20 cellular contexts compared by ENCODE assay signal in genomic region chr9:128297221-128297773, GRCh38. TPM values are rescaled to one million over a fixed set of nuclear protein-coding genes. Genes with fewer than 3 reads are reported as not detected.
A peak's percentile ranks its signal among the peaks of the same experiment; 100 is the strongest.
DNase-seq lines count a peak whose midpoint lies in the region; TF ChIP-seq lines count a peak whose summit lies in the region.
"Had no signal": no experiment of that assay in that cellular context is flagged by ENCODE, and none has a peak within 500 bp of the region (broad histone marks: within the 10 kb centered on the region; RNA-seq: fewer than 3 reads in every experiment).

No MANE protein-coding gene starts in this region.

- CTCF ChIA-PET in PC-9 (lab: Charles Lee) = interaction anchor here (0.6 kb wide), 1 partner anchor 10 kb away, joined by 4 read pairs; no protein-coding TSS in a partner anchor

- H3K79me2 ChIP-seq in PC-9 (ENCODE audit: low read depth) = peaks cover 6% of the 10 kb centered on the region
- no peaks in the 10 kb centered on the region for H3K79me2 ChIP-seq in hepatocyte

- H3K27ac ChIP-seq in PC-9 = peak overlapping the region; percentile 97
- peak overlapping the region; percentile 62 for H3K27ac ChIP-seq in hepatocyte
- H3K27ac ChIP-seq in muscle layer of duodenum (ENCODE audit: low read length) = peak overlapping the region; percentile 2
- H3K27ac ChIP-seq in spleen = no peak overlapping the region
- H3K27ac ChIP-seq in WERI-Rb-1 = no peak overlapping the region
- H3K27ac ChIP-seq: GM23248, SJSA1 had no signal

- peaks cover 50% of the 10 kb centered on the region for H3F3A ChIP-seq in PC-9 (ENCODE audit: insufficient read depth, low read depth)

- TF ChIP-seq POLR2A in spleen (IDR thresholded peaks at IDR 0.05) = no peak

- DNase-seq in AG20443 (ENCODE audit: low spot score) = peak; percentile 5
- DNase-seq in PC-9 = no peak
- no peak for DNase-seq in hepatocyte (ENCODE audit: low spot score)
- no peak for DNase-seq in COR-L47 (lab: John Stamatoyannopoulos, UW)
- no peak for DNase-seq in spleen
- DNase-seq in WERI-Rb-1 = no peak
- DNase-seq in SK-N-DZ (ENCODE audit: low spot score) = no peak
- DNase-seq: ACHN; Calu3; CD4-positive, alpha-beta T cell; GM23248; KG1; NCI-H1417 treated with DMSO at 0.1 percent for 48 hours; NCI-H1930; NCI-H2171; NCI-H446 treated with DMSO at 0.1 percent for 48 hours; NK-92 treated with Interleukin-12 subunit alpha and Interleukin-12 subunit beta, amount 100 ng/mL, for 24 hours; RPMI8226 had no signal

- TF ChIP-seq CTCF in PC-9 (conservative IDR thresholded peaks at IDR 0.05) (no peak), hepatocyte (IDR thresholded peaks at IDR 0.05; ENCODE audit: poor library complexity) (no peak), spleen (IDR thresholded peaks at IDR 0.05 in 8 of 11, conservative IDR thresholded peaks at IDR 0.05 in 3 of 11) (no peak), WERI-Rb-1 (IDR thresholded peaks at IDR 0.05; ENCODE audit: low read depth, low read length) (no peak)

- no peaks in the 10 kb centered on the region for H3K9me3 ChIP-seq in PC-9 (ENCODE audit: insufficient read depth, low read depth)
- H3K9me3 ChIP-seq in hepatocyte (ENCODE audit: low read depth) = no peaks in the 10 kb centered on the region
- H3K9me3 ChIP-seq in muscle layer of duodenum (ENCODE audit: control insufficient read depth in 1 of 2, low read length in 2 of 2) = no peaks in the 10 kb centered on the region
- no peaks in the 10 kb centered on the region for H3K9me3 ChIP-seq in spleen
- H3K9me3 ChIP-seq in WERI-Rb-1 (ENCODE audit: severe bottlenecking) = no peaks in the 10 kb centered on the region
- H3K9me3 ChIP-seq: SJSA1 had no signal

- peak overlapping the region; percentile 74 for H3K4me2 ChIP-seq in PC-9
- H3K4me2 ChIP-seq in hepatocyte = no peak overlapping the region

- H3K4me3 ChIP-seq in PC-9 (no peak overlapping the region), hepatocyte (no peak overlapping the region), muscle layer of duodenum (ENCODE audit: low read depth in 1 of 2, low read length in 2 of 2) (no peak overlapping the region), spleen (no peak overlapping the region), WERI-Rb-1 (ENCODE audit: low read depth, low read length) (no peak overlapping the region)
- H3K4me3 ChIP-seq: GM23248, SJSA1 had no signal

- intact Hi-C loops in PC-9 (cut with micrococcal nuclease; ENCODE audit: unreplicated experiment) = loop anchor here (5.0 kb wide), 2 partner anchors 260 to 340 kb away; no protein-coding TSS in a partner anchor
- intact Hi-C loops in spleen (cut with DNase I; ENCODE audit: low total_unique reads) = no loop called here

- H4K20me1 ChIP-seq in PC-9 (ENCODE audit: insufficient read depth) (no peaks in the 10 kb centered on the region), hepatocyte (ENCODE audit: insufficient read depth, poor library complexity, severe bottlenecking) (no peaks in the 10 kb centered on the region)

- no peaks in the 10 kb centered on the region for H3K9me2 ChIP-seq in PC-9 (ENCODE audit: insufficient read depth)
- no peaks in the 10 kb centered on the region for H3K9me2 ChIP-seq in hepatocyte (replicated peaks; ENCODE audit: insufficient read depth)

- POLR2A ChIA-PET in PC-9 (lab: Charles Lee; ENCODE audit: unreplicated experiment) = interaction anchor here (0.5 to 0.6 kb wide), 2 partner anchors 16 to 45 kb away, joined by 5 to 7 read pairs; no protein-coding TSS in a partner anchor

- WGBS in hepatocyte (ENCODE audit: low lambda C conversion rate, missing lambda C conversion rate) = 72% methylated on average over 2 of the region's 2 CpGs
- WGBS in spleen, 5 donors = 73 to 84% (median 78%) methylated on average over 2 of the region's 2 CpGs

- no peaks in the 10 kb centered on the region for H3K27me3 ChIP-seq in PC-9 (ENCODE audit: insufficient read depth, low read depth)
- H3K27me3 ChIP-seq in hepatocyte = no peaks in the 10 kb centered on the region
- H3K27me3 ChIP-seq in muscle layer of duodenum (ENCODE audit: low read depth, low read length) = no peaks in the 10 kb centered on the region
- H3K27me3 ChIP-seq in spleen (replicated peaks in 1 of 7) = no peaks in the 10 kb centered on the region
- no peaks in the 10 kb centered on the region for H3K27me3 ChIP-seq in WERI-Rb-1 (ENCODE audit: insufficient read depth, low read depth, severe bottlenecking)
- H3K27me3 ChIP-seq: SJSA1 had no signal

- H3K36me3 ChIP-seq in PC-9 (ENCODE audit: low read depth) (no peaks in the 10 kb centered on the region), hepatocyte (replicated peaks; ENCODE audit: insufficient read depth, low read depth) (no peaks in the 10 kb centered on the region), muscle layer of duodenum (ENCODE audit: control insufficient read depth in 1 of 2, insufficient read depth in 2 of 2, low read length in 2 of 2) (peaks cover 0 to 4% of the 10 kb centered on the region in 2 donors), spleen (no peaks in the 10 kb centered on the region), WERI-Rb-1 (peaks cover 6% of the 10 kb centered on the region)
- H3K36me3 ChIP-seq: SJSA1 had no signal

- no TSS peak for BruUV-seq in PC-9 (replicated peaks; lab: Mats Ljungman, UMichigan)

- H2AFZ ChIP-seq in PC-9 = no peak overlapping the region
- H2AFZ ChIP-seq in hepatocyte = no peak overlapping the region
- H2AFZ ChIP-seq: GM23248 had no signal

- H3K4me1 ChIP-seq in PC-9 (replicated peaks; ENCODE audit: insufficient read depth) (peaks cover 56% of the 10 kb centered on the region), hepatocyte (ENCODE audit: insufficient read depth) (peaks cover 14% of the 10 kb centered on the region), muscle layer of duodenum (ENCODE audit: control insufficient read depth in 1 of 2, insufficient read depth in 2 of 2, low read length in 2 of 2) (peaks cover 5 to 8% of the 10 kb centered on the region in 2 donors), spleen (peaks cover 0 to 5% (median 1%) of the 10 kb centered on the region in 6 donors)

RNA-seq across cellular contexts. Expression of gene SWI5, which starts 21.2 kb away (rescaled TPM):
- total RNA-seq in PC-9 (2021) (70.4 and 86.0 TPM in 2 replicates), hepatocyte (29.0 and 33.0 TPM in 2 replicates), spleen (10 to 100 TPM in 6 of 7 donors, 1 to 10 TPM in 1; 8.4 to 19.1 (median 13.6) TPM)
- polyA plus RNA-seq in hepatocyte (55.7 and 58.4 TPM in 2 replicates), spleen (10 to 100 TPM; 15.6 to 23.4 (median 23.0) TPM)
- 34.5 and 36.4 TPM in 2 replicates for polyA plus RNA-seq in SK-N-DZ (2014; cell fraction: cytosol; rRNA removed)
- polyA plus RNA-seq in SK-N-DZ (2014; cell fraction: nucleus; rRNA removed) = 10.9 and 28.7 TPM in 2 replicates

RNA-seq across cellular contexts. Expression of gene GOLGA2, which starts 21.5 kb away (rescaled TPM):
- total RNA-seq in PC-9 (2021) (175 and 188 TPM in 2 replicates), hepatocyte (76.4 and 79.9 TPM in 2 replicates), spleen (10 to 100 TPM; 56.1 to 79.0 (median 68.0) TPM)
- polyA plus RNA-seq in hepatocyte (37.6 and 59.2 TPM in 2 replicates), spleen (10 to 100 TPM; 15.5 to 39.4 (median 28.0) TPM)
- 45.8 and 68.5 TPM in 2 replicates for polyA plus RNA-seq in SK-N-DZ (2014; cell fraction: cytosol; rRNA removed)
- 38.2 and 44.9 TPM in 2 replicates for polyA plus RNA-seq in SK-N-DZ (2014; cell fraction: nucleus; rRNA removed)

RNA-seq across cellular contexts. Expression of gene TRUB2, which starts 24.9 kb away (rescaled TPM):
- 47.6 and 62.1 TPM in 2 replicates for total RNA-seq in PC-9 (2021)
- 15.1 and 17.4 TPM in 2 replicates for total RNA-seq in hepatocyte
- 44.5 and 50.9 TPM in 2 replicates for polyA plus RNA-seq in hepatocyte
- total RNA-seq in spleen = 10 to 100 TPM in 5 of 7 donors, 1 to 10 TPM in 2; 9.0 to 19.2 (median 16.3) TPM
- 10 to 100 TPM; 11.8 to 15.3 (median 14.1) TPM for polyA plus RNA-seq in spleen
- 22.3 and 25.6 TPM in 2 replicates for polyA plus RNA-seq in SK-N-DZ (2014; cell fraction: cytosol; rRNA removed)
- polyA plus RNA-seq in SK-N-DZ (2014; cell fraction: nucleus; rRNA removed) = 11.9 and 20.5 TPM in 2 replicates

RNA-seq across cellular contexts. Expression of gene COQ4, which starts 25.3 kb away (rescaled TPM):
- total RNA-seq in PC-9 (2021) (81.8 and 89.5 TPM in 2 replicates), hepatocyte (38.2 and 40.9 TPM in 2 replicates), spleen (10 to 100 TPM; 23.9 to 53.8 (median 37.3) TPM)
- polyA plus RNA-seq in hepatocyte (35.2 and 42.8 TPM in 2 replicates), spleen (10 to 100 TPM; 39.2 to 63.7 (median 54.7) TPM)
- 44.3 and 60.6 TPM in 2 replicates for polyA plus RNA-seq in SK-N-DZ (2014; cell fraction: cytosol; rRNA removed)
- polyA plus RNA-seq in SK-N-DZ (2014; cell fraction: nucleus; rRNA removed) = 95.7 and 104 TPM in 2 replicates

RNA-seq across cellular contexts. Expression of gene SLC27A4, which starts 43.0 kb away (rescaled TPM):
- total RNA-seq in PC-9 (2021) (27.3 and 30.4 TPM in 2 replicates), hepatocyte (16.1 and 23.4 TPM in 2 replicates), spleen (10 to 100 TPM in 6 of 7 donors, 1 to 10 TPM in 1; 9.6 to 14.2 (median 11.8) TPM)
- polyA plus RNA-seq in hepatocyte (19.1 and 21.9 TPM in 2 replicates), spleen (10 to 100 TPM in 1 of 3 donors, 1 to 10 TPM in 2; 8.4 to 15.5 (median 8.5) TPM)
- 25.5 and 27.0 TPM in 2 replicates for polyA plus RNA-seq in SK-N-DZ (2014; cell fraction: cytosol; rRNA removed)
- 18.5 and 20.6 TPM in 2 replicates for polyA plus RNA-seq in SK-N-DZ (2014; cell fraction: nucleus; rRNA removed)

Comparison
In these comparisons a context has a peak if more than half of its experiments do, and no peak if none do; other contexts are left out.
1. H3K27ac ChIP-seq: peak in PC-9 (single experiment), hepatocyte (single experiment) and muscle layer of duodenum (single experiment); none in spleen (0 of 8) and WERI-Rb-1 (single experiment).